Comparison of ENCODE assay signal across 1 cellular context in the genomic region with DNA sequence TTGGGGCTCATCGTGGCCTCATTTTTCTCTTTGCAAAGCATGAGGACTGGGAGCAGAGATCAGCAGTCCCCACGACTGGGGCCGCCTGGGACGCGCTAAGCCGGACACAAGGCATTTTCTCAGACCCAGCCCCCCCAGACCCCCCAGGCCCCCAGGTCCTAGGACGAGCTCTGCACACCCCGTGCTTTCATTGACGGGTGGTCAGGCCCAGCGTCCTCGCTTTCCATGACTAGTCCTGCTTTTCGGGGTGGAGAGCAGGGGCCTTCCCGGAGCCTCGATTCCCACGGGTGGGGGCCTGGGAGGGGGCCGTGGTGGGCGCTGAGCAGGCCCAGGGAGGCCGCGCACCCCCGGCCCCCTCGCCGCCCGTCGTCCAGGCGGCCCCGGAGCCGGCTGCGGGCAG.
TF ChIP-seq lines count a peak whose summit lies in the region.

No MANE protein-coding gene starts in this region.

TF ChIP-seq in IMR-90, 13 proteins besides CTCF, POLR2A, EP300 and RAD21:
- TF ChIP-seq SMC3 (IDR thresholded peaks at IDR 0.05; ENCODE audit: low read depth, low read length) (no peak), MXI1 (IDR thresholded peaks at IDR 0.05; ENCODE audit: borderline replicate concordance, low read depth, low read length) (no peak), BHLHE40 (IDR thresholded peaks at IDR 0.05; ENCODE audit: low read depth, low read length) (no peak)
